Comparison of ENCODE assay signal across 18 cellular contexts in genomic region chr13:102017248-102017647, GRCh38.
"Had no signal": no experiment of that assay in that cellular context is flagged by ENCODE, and none has a peak within 500 bp of the region (broad histone marks: within the 10 kb centered on the region; RNA-seq: fewer than 3 reads in every experiment).

No MANE protein-coding gene starts in this region.

- FAIRE-seq: small intestine had no signal

- DNase-seq: activated CD4-positive, alpha-beta memory T cell treated with anti-CD3 and anti-CD28 coated beads for 36 hours; activated CD8-positive, alpha-beta memory T cell treated with anti-CD3 and anti-CD28 coated beads, Interleukin-2, amount 10 ng/mL, durations not matched to agents 7 days and 5 days; activated naive CD4-positive, alpha-beta T cell treated with anti-CD3 and anti-CD28 coated beads, Interleukin-2, amount 10 ng/mL, durations not matched to agents 7 days and 5 days; activated T-cell treated with anti-CD3 and anti-CD28 coated beads, Interleukin-2, amount 50 U/mL, for 1 hour; adrenal gland; dorsolateral prefrontal cortex; endodermal cell; erythroblast; gastrocnemius medialis; heart left ventricle; immature natural killer cell; nucleus accumbens; posterior cingulate gyrus; small intestine; stimulated activated CD4-positive, alpha-beta T cell treated with anti-CD3 and anti-CD28 coated beads, Interleukin-4, amount 100 ng/mL, for 24 hours; stimulated activated naive CD4-positive, alpha-beta T cell treated with Interleukin-2 at 50 U/mL for 16 hours; substantia nigra; uterus had no signal
